Comparison of ENCODE assay signal across 8 cellular contexts in the genomic region with DNA sequence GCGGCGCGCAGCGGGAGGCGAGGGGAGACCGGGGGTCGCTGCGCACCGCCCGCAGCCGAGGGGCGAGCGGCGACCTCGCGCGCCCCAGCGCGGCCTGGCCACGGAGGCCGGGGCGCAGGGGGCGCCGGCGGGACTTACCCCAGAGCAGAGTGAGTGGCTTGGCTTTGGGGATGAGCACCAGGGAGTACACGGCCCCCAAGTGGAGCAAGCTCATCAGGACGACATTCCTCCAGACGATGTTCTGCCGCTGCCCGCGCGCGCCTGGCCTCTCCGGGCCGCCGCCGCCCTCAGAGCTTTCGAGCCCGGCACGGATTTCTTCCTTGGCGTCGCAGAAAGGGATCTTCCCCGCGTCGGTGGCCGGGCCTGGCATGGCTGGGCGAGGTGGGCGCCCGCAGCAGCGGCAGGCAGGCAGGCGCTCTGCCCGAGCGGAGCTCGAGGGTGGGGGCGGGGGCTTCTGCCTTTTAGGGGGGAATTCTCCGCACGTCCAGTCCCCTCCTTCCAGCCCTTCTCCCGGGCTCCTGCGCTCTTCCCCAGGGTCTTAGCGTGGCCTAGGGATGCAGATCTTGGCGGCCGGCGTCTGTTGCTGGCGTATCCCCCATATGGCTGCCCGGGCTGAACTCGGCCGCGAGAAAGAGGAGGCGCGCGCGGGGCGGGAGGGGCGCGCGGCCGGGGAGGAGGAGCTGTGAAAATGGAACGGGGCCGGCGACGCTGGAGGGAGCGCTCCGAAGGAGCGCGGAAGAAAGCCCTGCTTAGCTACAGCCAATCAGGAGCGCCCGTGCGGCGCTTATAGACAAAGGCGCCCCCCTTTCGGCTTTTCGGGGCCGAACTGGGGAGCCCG. TPM values are rescaled to one million over a fixed set of nuclear protein-coding genes. Genes with fewer than 3 reads are reported as not detected.
A peak's percentile ranks its signal among the peaks of the same experiment; 100 is the strongest.
DNase-seq lines count a peak whose midpoint lies in the region; ATAC-seq and TF ChIP-seq lines count a peak whose summit lies in the region.

A gene (minus strand): TSS at position 629 of the 838 bp plus-strand sequence. CDS start 259 bp downstream, at position 370.

- peak within 1 kb of the TSS; percentile 73 for H3K4me3 ChIP-seq in Jurkat, Clone E6-1 (ENCODE audit: low read length)
- H3K4me3 ChIP-seq in right atrium auricular region (peak within 1 kb of the TSS; percentile 59 to 76), prostate gland (peak within 1 kb of the TSS; percentile 47 to 63), aorta (ENCODE audit: low read length in 2 of 2) (peak within 1 kb of the TSS; percentile 70 to 75)

- intact Hi-C loops in prostate gland (cut with DNase I) = loop anchor here (2.0 kb wide), 1 partner anchor 336 kb away; no protein-coding TSS in a partner anchor
- intact Hi-C loops in aorta (cut with DNase I) = loop anchor here in 1 of 2 donors (2.0 to 5.0 kb wide), 3 partner anchors 46 to 336 kb away; no protein-coding TSS in a partner anchor

- 1% methylated on average over 58 of the region's 94 CpGs for WGBS in prostate gland
- WGBS in aorta, 2 donors = 1% methylated on average over 93 to 94 of the region's 94 CpGs

- H3K27me3 ChIP-seq in right atrium auricular region (no peaks in the 10 kb centered on the region), prostate gland (replicated peaks; ENCODE audit: insufficient read depth) (no peaks in the 10 kb centered on the region), aorta (ENCODE audit: control insufficient read depth in 1 of 2, insufficient read depth in 2 of 2, low read length in 1 of 2) (no peaks in the 10 kb centered on the region)

- ATAC-seq in GM21723 (IDR thresholded peaks at IDR 0.05; ENCODE audit: unreplicated experiment) = peak; percentile 91
- ATAC-seq in aorta (ENCODE audit: low FRiP score) = peak; percentile 91

- H3K27ac ChIP-seq in right atrium auricular region = peak within 1 kb of the TSS; percentile 29 to 64
- H3K27ac ChIP-seq in prostate gland = peak within 1 kb of the TSS; percentile 55 to 73
- H3K27ac ChIP-seq in aorta (ENCODE audit: low read depth in 1 of 2, low read length in 2 of 2) = no peak within 1 kb of the TSS

- peaks cover 0 to 18% of the 10 kb centered on the region in 2 donors for H3K4me1 ChIP-seq in right atrium auricular region
- H3K4me1 ChIP-seq in prostate gland (replicated peaks) = no peaks in the 10 kb centered on the region
- H3K4me1 ChIP-seq in aorta (ENCODE audit: control insufficient read depth in 1 of 2, insufficient read depth in 2 of 2, low read length in 2 of 2) = peaks cover 0 to 2% of the 10 kb centered on the region in 2 donors

- TF ChIP-seq CTCF in right atrium auricular region (IDR thresholded peaks at IDR 0.05) (no peak), prostate gland (IDR thresholded peaks at IDR 0.05) (no peak)

- H3K9me3 ChIP-seq in right atrium auricular region = no peaks in the 10 kb centered on the region
- H3K9me3 ChIP-seq in prostate gland = no peaks in the 10 kb centered on the region
- H3K9me3 ChIP-seq in aorta (ENCODE audit: control insufficient read depth, low read length) = no peaks in the 10 kb centered on the region

- DNase-seq in Daoy (ENCODE audit: low read depth) = peak; percentile 65
- peak; percentile 88 for DNase-seq in Jurkat, Clone E6-1 (ENCODE audit: low read depth, low spot score)
- peak; percentile 61 for DNase-seq in SKM-1 treated with dmso at 0.1 percent for 144 hours (lab: John Stamatoyannopoulos, UW; ENCODE audit: unreplicated experiment)
- peak; percentile 30 to 93 (median 85) for DNase-seq in anterior cingulate cortex (lab: John Stamatoyannopoulos, UW)
- peak; percentile 70 for DNase-seq in right atrium auricular region (ENCODE audit: low spot score)
- peak; percentile 68 for DNase-seq in prostate gland (ENCODE audit: low spot score)
- peak; percentile 79 to 88 for DNase-seq in aorta

- H3K36me3 ChIP-seq in right atrium auricular region = no peaks in the 10 kb centered on the region
- no peaks in the 10 kb centered on the region for H3K36me3 ChIP-seq in prostate gland
- no peaks in the 10 kb centered on the region for H3K36me3 ChIP-seq in aorta (ENCODE audit: control insufficient read depth in 1 of 2, insufficient read depth in 2 of 2, low read length in 1 of 2)

- TF ChIP-seq POLR2A in prostate gland (IDR thresholded peaks at IDR 0.05) = peak; percentile 18

RNA-seq across cellular contexts. Expression of the gene that starts here (rescaled TPM):
- 6.3 and 6.6 TPM in 2 replicates for total RNA-seq in Daoy (2014; rRNA removed; shearing (Covaris generic))
- polyA plus RNA-seq in Jurkat, Clone E6-1 (2012; ENCODE audit: insufficient read depth, insufficient read length) = 11.3 TPM
- total RNA-seq in right atrium auricular region (10 to 100 TPM in 1 of 2 donors, 1 to 10 TPM in 1; 9.7 to 14.0 TPM), prostate gland (100 to 1,000 TPM in 1 of 2 donors, 10 to 100 TPM in 1; 24.0 to 122 TPM), aorta (10 to 100 TPM in 1 of 2 donors, 1 to 10 TPM in 1; 6.0 to 11.5 TPM)
- 1 to 10 TPM; 2.6 to 4.4 TPM for polyA plus RNA-seq in aorta

Comparison
In these comparisons a context has a peak if more than half of its experiments do, and no peak if none do; other contexts are left out.
1. H3K27ac ChIP-seq: peak in right atrium auricular region (2 of 2) and prostate gland (2 of 2); none in aorta (0 of 2).
2. Peak in every context shown above with its lines, with median percentiles within 50 percentile points of each other: DNase-seq and H3K4me3 ChIP-seq.